Comparison of ENCODE assay signal across 10 cellular contexts in the genomic region with DNA sequence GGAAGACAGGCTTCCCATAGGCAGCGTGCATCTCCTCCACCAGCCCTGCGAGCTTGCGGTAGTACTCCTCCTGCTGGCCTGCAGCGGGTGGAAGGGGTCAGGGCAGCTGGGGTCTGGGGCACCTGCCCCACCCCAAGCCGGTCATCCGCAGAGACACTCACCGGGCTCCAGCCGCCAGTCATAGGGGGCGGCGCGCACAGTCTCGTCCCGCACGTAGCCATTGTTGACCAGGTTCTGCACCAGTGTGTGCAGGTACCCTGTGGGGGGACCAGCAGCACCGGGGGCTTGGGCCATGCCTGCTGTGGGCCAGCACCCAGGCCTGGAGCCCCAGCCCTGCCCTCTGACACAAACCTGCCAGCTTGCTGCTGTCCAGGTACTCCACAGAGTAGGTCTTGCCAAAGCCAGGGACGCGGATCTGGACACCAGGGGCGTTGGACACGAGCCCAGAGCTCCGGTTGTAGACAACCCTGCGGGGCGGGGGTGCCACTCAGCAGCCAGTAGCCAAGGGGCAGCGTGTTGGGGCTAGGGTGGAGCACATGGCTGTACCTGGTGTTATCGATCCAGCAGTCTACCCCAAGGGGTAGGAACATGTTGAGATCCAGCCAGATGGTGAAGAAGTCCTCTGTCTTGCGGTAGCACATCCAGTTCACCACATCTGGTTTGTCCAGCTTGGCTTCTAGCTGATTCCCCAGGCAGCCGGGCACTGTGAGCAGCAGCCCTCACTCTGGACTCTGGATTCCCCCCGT. TPM values are rescaled to one million over a fixed set of nuclear protein-coding genes. Genes with fewer than 3 reads are reported as not detected.
DNase-seq lines count a peak whose midpoint lies in the region; ATAC-seq, FAIRE-seq and TF ChIP-seq lines count a peak whose summit lies in the region.
"Had no signal": no experiment of that assay in that cellular context is flagged by ENCODE, and none has a peak within 500 bp of the region (broad histone marks: within the 10 kb centered on the region; RNA-seq: fewer than 3 reads in every experiment).

No MANE protein-coding gene starts in this region.

- H3K9ac ChIP-seq in adipocyte (ENCODE audit: low read length) (peak overlapping the region; percentile 80), mesenchymal stem cell (ENCODE audit: low read length) (no peak overlapping the region)

- peak overlapping the region; percentile 8 for H4K91ac ChIP-seq in mesenchymal stem cell (ENCODE audit: low read length)

- no peaks in the 10 kb centered on the region for H3K9me3 ChIP-seq in CD4-positive, alpha-beta T cell (ENCODE audit: control insufficient read depth, low read length)
- H3K9me3 ChIP-seq in adipocyte (ENCODE audit: control insufficient read depth, low read length) (no peaks in the 10 kb centered on the region), mesenchymal stem cell (ENCODE audit: control insufficient read depth, low read length) (no peaks in the 10 kb centered on the region)
- H3K9me3 ChIP-seq: lower lobe of right lung had no signal

- H2AK5ac ChIP-seq in mesenchymal stem cell (ENCODE audit: low read length, severe bottlenecking): no peak overlapping the region

- POLR2A ChIA-PET in CD4-positive, alpha-beta T cell (lab: Charles Lee): no interaction called here

- H4K8ac ChIP-seq in mesenchymal stem cell (ENCODE audit: low read length): no peak overlapping the region

- WGBS in mesenchymal stem cell: 96% methylated on average over 27 of the region's 27 CpGs

- FAIRE-seq in GM12891 (lab: Jason Lieb, UNC): no peak

- no peak for TF ChIP-seq CTCF in CD4-positive, alpha-beta T cell (IDR thresholded peaks at IDR 0.05)

- no peak overlapping the region for H3K4me2 ChIP-seq in mesenchymal stem cell (ENCODE audit: low read length, poor library complexity, severe bottlenecking)

- no peak overlapping the region for H3K14ac ChIP-seq in mesenchymal stem cell (ENCODE audit: low read length in 2 of 2)

- TF ChIP-seq POLR2A in GM12891 (IDR thresholded peaks at IDR 0.05; ENCODE audit: low read depth, low read length): no peak

- no peak overlapping the region for H2BK15ac ChIP-seq in mesenchymal stem cell (ENCODE audit: low read depth, poor library complexity, severe bottlenecking)

- no peak overlapping the region for H2AFZ ChIP-seq in mesenchymal stem cell (ENCODE audit: low read depth, low read length)

- peaks cover 15% of the 10 kb centered on the region for H3K36me3 Mint-ChIP-seq in CD4-positive, alpha-beta T cell (ENCODE audit: low read depth)

- H3K4me3 Mint-ChIP-seq in CD4-positive, alpha-beta T cell: no peak overlapping the region
- H3K4me3 Mint-ChIP-seq: activated CD4-positive, alpha-beta T cell treated with anti-CD3 and anti-CD28 coated beads for 36 hours; activated T-helper 1 cell treated with anti-CD3 and anti-CD28 coated beads, Interleukin-12 subunit alpha, Interleukin-12 subunit beta, Interleukin-2, Interleukin-4 antibody, amounts not matched to agents 30 ng/mL and 10 ng/mL and 1 ng/mL, durations not matched to agents 14 hours and 24 hours and 36 hours had no signal

- H3K18ac ChIP-seq in mesenchymal stem cell (ENCODE audit: low read depth in 1 of 2, low read length in 2 of 2): no peak overlapping the region

- no peak overlapping the region for H2BK12ac ChIP-seq in mesenchymal stem cell (ENCODE audit: low read length in 2 of 2)

- H3K36me3 ChIP-seq in adipocyte (ENCODE audit: control insufficient read depth, insufficient read depth, low read length, severe bottlenecking) (peaks cover 72% of the 10 kb centered on the region), mesenchymal stem cell (ENCODE audit: control insufficient read depth in 1 of 2, insufficient read depth in 2 of 2, low read depth in 1 of 2, low read length in 2 of 2) (peaks cover 75 to 84% of the 10 kb centered on the region in 2 experiments)

- intact Hi-C loops in CD4-positive, alpha-beta T cell (cut with DNase I, micrococcal nuclease): no loop called here

- DNase-seq in CD4-positive, alpha-beta T cell: no peak
- DNase-seq in adipocyte (ENCODE audit: low read depth): no peak
- no peak for DNase-seq in mesenchymal stem cell
- no peak for DNase-seq in DMS79 (lab: John Stamatoyannopoulos, UW)
- DNase-seq in GM12891 (ENCODE audit: insufficient read length, low spot score): no peak
- no peak for DNase-seq in iPS-NIHi7 (ENCODE audit: extremely low spot score)
- DNase-seq: lower lobe of right lung had no signal

- H3K79me1 ChIP-seq in mesenchymal stem cell (replicated peaks; ENCODE audit: low read length, poor library complexity, severe bottlenecking): peaks cover 26% of the 10 kb centered on the region

- H3K27ac ChIP-seq in CD4-positive, alpha-beta T cell (ENCODE audit: low read depth, low read length): no peak overlapping the region
- no peak overlapping the region for H3K27ac ChIP-seq in mesenchymal stem cell (ENCODE audit: low read length, poor library complexity, severe bottlenecking)
- H3K27ac ChIP-seq: brain microvascular endothelial cell had no signal

- H3K4me1 ChIP-seq in adipocyte (ENCODE audit: control insufficient read depth, insufficient read depth, low read length) (peaks cover 25% of the 10 kb centered on the region), mesenchymal stem cell (ENCODE audit: control insufficient read depth, insufficient read depth, low read depth, low read length) (peaks cover 19% of the 10 kb centered on the region)

- CTCF ChIA-PET in CD4-positive, alpha-beta T cell (lab: Charles Lee): interaction anchor here (0.6 to 2.6 kb wide), 10 partner anchors 14 to 1185 kb away, joined by 3 to 9 read pairs (median 4); a partner anchor contains a TSS

- H3K9me3 Mint-ChIP-seq in CD4-positive, alpha-beta T cell: no peaks in the 10 kb centered on the region
- H3K9me3 Mint-ChIP-seq: activated T-helper 1 cell treated with anti-CD3 and anti-CD28 coated beads, Interleukin-12 subunit alpha, Interleukin-12 subunit beta, Interleukin-2, Interleukin-4 antibody, amounts not matched to agents 30 ng/mL and 10 ng/mL and 1 ng/mL, durations not matched to agents 14 hours and 24 hours and 36 hours had no signal

- ATAC-seq in CD4-positive, alpha-beta T cell (ENCODE audit: poor library complexity): no peak

- no peak overlapping the region for H2BK120ac ChIP-seq in mesenchymal stem cell (ENCODE audit: low read depth, low read length)

- H3K27me3 Mint-ChIP-seq in CD4-positive, alpha-beta T cell: no peaks in the 10 kb centered on the region
- H3K27me3 Mint-ChIP-seq: activated CD4-positive, alpha-beta T cell treated with anti-CD3 and anti-CD28 coated beads for 36 hours had no signal

- no peak overlapping the region for H3K4ac ChIP-seq in mesenchymal stem cell (ENCODE audit: low read depth in 1 of 2, low read length in 2 of 2)

- no peak overlapping the region for H2BK5ac ChIP-seq in mesenchymal stem cell (ENCODE audit: low read depth, low read length, poor library complexity, severe bottlenecking)

- peak overlapping the region; percentile 69 for H3K27ac Mint-ChIP-seq in CD4-positive, alpha-beta T cell
- H3K27ac Mint-ChIP-seq: activated CD4-positive, alpha-beta T cell treated with anti-CD3 and anti-CD28 coated beads for 36 hours had no signal

- H3K4me1 Mint-ChIP-seq in CD4-positive, alpha-beta T cell (ENCODE audit: low read depth): peaks cover 30% of the 10 kb centered on the region

- no peak overlapping the region for H3K23ac ChIP-seq in mesenchymal stem cell (ENCODE audit: low read length in 2 of 2)

- no peak overlapping the region for H3K4me3 ChIP-seq in adipocyte (ENCODE audit: low read length)
- no peak overlapping the region for H3K4me3 ChIP-seq in mesenchymal stem cell (ENCODE audit: insufficient read depth in 1 of 2, low read depth in 1 of 2, low read length in 2 of 2)
- H3K4me3 ChIP-seq: lower lobe of right lung had no signal

- H3K27me3 ChIP-seq in CD4-positive, alpha-beta T cell (ENCODE audit: control insufficient read depth, insufficient read depth, low read length): no peaks in the 10 kb centered on the region
- H3K27me3 ChIP-seq in adipocyte (replicated peaks; ENCODE audit: control insufficient read depth, insufficient read depth, low read length) (no peaks in the 10 kb centered on the region), mesenchymal stem cell (ENCODE audit: control insufficient read depth in 1 of 2, insufficient read depth in 1 of 2, low read length in 2 of 2) (no peaks in the 10 kb centered on the region)
- H3K27me3 ChIP-seq: brain microvascular endothelial cell had no signal

TF ChIP-seq in GM12891, 5 proteins besides CTCF, POLR2A, EP300 and RAD21:
- no peak for TF ChIP-seq SPI1 (IDR thresholded peaks at IDR 0.05; ENCODE audit: low read depth, low read length)
- TF ChIP-seq PAX5 (IDR thresholded peaks at IDR 0.05; ENCODE audit: insufficient read depth, low read length, severe bottlenecking): no peak
- TF ChIP-seq TAF1 (IDR thresholded peaks at IDR 0.05; ENCODE audit: low read depth, low read length): no peak
- TF ChIP-seq POLR2AphosphoS5 (IDR thresholded peaks at IDR 0.05; ENCODE audit: low read depth, low read length): no peak
- no peak for TF ChIP-seq POU2F2 (IDR thresholded peaks at IDR 0.05; ENCODE audit: low read depth, low read length)

RNA-seq across cellular contexts. Expression of a gene that starts 1.2 kb away (rescaled TPM):
- total RNA-seq in CD4-positive, alpha-beta T cell: 1 to 10 TPM; 5.9 to 6.3 TPM
- 11.5 TPM for polyA plus RNA-seq in mesenchymal stem cell (2013, experiment 1 of 2)
- 10.8 TPM for polyA plus RNA-seq in mesenchymal stem cell (2013, experiment 2 of 2)
- 7.0 TPM for polyA plus RNA-seq in GM12891 (2012; ENCODE audit: low read depth, missing spikeins)

RNA-seq across cellular contexts. Expression of a gene that starts 6.0 kb away (rescaled TPM):
- 10 to 100 TPM; 68.7 to 71.6 TPM for total RNA-seq in CD4-positive, alpha-beta T cell
- 102 TPM for polyA plus RNA-seq in mesenchymal stem cell (2013, experiment 1 of 2)
- 104 TPM for polyA plus RNA-seq in mesenchymal stem cell (2013, experiment 2 of 2)
- 205 TPM for polyA plus RNA-seq in GM12891 (2012; ENCODE audit: low read depth, missing spikeins)

RNA-seq across cellular contexts. Expression of a gene that starts 11.0 kb away (rescaled TPM):
- 10 to 100 TPM; 18.3 to 19.5 TPM for total RNA-seq in CD4-positive, alpha-beta T cell
- 0.43 TPM for polyA plus RNA-seq in mesenchymal stem cell (2013, experiment 1 of 2)
- polyA plus RNA-seq in mesenchymal stem cell (2013, experiment 2 of 2): 0.38 TPM
- 1.8 TPM for polyA plus RNA-seq in GM12891 (2012; ENCODE audit: low read depth, missing spikeins)

RNA-seq across cellular contexts. Expression of a gene that starts 25.8 kb away (rescaled TPM):
- 10 to 100 TPM; 15.1 to 17.7 TPM for total RNA-seq in CD4-positive, alpha-beta T cell
- 43.9 TPM for polyA plus RNA-seq in mesenchymal stem cell (2013, experiment 1 of 2)
- 45.1 TPM for polyA plus RNA-seq in mesenchymal stem cell (2013, experiment 2 of 2)
- polyA plus RNA-seq in GM12891 (2012; ENCODE audit: low read depth, missing spikeins): 18.0 TPM

RNA-seq across cellular contexts. Expression of a gene that starts 37.6 kb away (rescaled TPM):
- total RNA-seq in CD4-positive, alpha-beta T cell: under 1 TPM; 0.53 to 0.63 TPM
- polyA plus RNA-seq in mesenchymal stem cell (2013, experiment 1 of 2): not detected
- polyA plus RNA-seq in mesenchymal stem cell (2013, experiment 2 of 2): not detected
- 0.04 TPM for polyA plus RNA-seq in GM12891 (2012; ENCODE audit: low read depth, missing spikeins)
- total RNA-seq: activated T-helper 1 cell treated with anti-CD3 and anti-CD28 coated beads, Interleukin-12 subunit alpha, Interleukin-12 subunit beta, Interleukin-2, Interleukin-4 antibody, amounts not matched to agents 30 ng/mL and 10 ng/mL and 1 ng/mL, durations not matched to agents 14 hours and 24 hours and 36 hours had no signal
